In the genomic region with DNA sequence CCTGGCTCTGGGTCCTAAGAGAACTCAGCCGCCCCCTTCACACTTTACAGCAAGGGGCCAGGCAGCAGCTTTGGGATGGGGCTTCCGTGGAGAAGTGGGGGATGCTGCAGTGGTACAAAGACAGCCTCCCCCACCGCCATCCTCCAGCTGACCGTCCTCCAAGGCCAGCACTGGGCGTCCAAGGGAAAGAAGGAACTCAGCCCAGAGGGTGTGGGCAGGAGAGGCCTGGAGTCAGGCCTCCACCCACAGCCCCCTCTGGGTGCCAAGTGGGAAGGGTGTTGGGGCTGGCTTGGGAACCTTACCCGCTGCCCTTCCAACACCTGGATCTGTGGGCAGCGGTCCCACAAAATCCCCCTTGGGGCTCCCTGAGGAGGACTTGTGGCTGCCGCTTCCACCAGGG, we compare ENCODE assay signal across 9 cellular contexts. TPM values are rescaled to one million over a fixed set of nuclear protein-coding genes. Genes with fewer than 3 reads are reported as not detected.
DNase-seq lines count a peak whose midpoint lies in the region; ATAC-seq and TF ChIP-seq lines count a peak whose summit lies in the region.
"Had no signal": no experiment of that assay in that cellular context is flagged by ENCODE, and none has a peak within 500 bp of the region (broad histone marks: within the 10 kb centered on the region; RNA-seq: fewer than 3 reads in every experiment).

No MANE protein-coding gene starts in this region.

- intact Hi-C loops in Panc1 (cut with micrococcal nuclease; ENCODE audit: unreplicated experiment) = no loop called here
- intact Hi-C loops in esophagus squamous epithelium (cut with DNase I) = no loop called here
- intact Hi-C loops in spleen (cut with DNase I; ENCODE audit: low total_unique reads) = no loop called here

- H3K9me3 ChIP-seq in DOHH2 (ENCODE audit: control insufficient read depth, insufficient read depth, low read length) (no peaks in the 10 kb centered on the region), Panc1 (ENCODE audit: control insufficient read depth, insufficient read depth, low read depth, low read length) (no peaks in the 10 kb centered on the region), esophagus squamous epithelium (no peaks in the 10 kb centered on the region), spleen (no peaks in the 10 kb centered on the region)

- H3K4me2 ChIP-seq in DOHH2 (ENCODE audit: low read length) = peak overlapping the region; percentile 69; the same call in 1 of the 2 replicates

- H3F3A ChIP-seq in DOHH2 (ENCODE audit: control insufficient read depth, insufficient read depth) = peaks cover 6% of the 10 kb centered on the region

- no peak overlapping the region for H3K27ac Mint-ChIP-seq in chondrocyte (ENCODE audit: unreplicated experiment)

- POLR2A ChIA-PET in Panc1 (lab: Charles Lee) = no interaction called here

- ATAC-seq in Panc1 = no peak
- ATAC-seq in GM19324 (IDR thresholded peaks at IDR 0.05; ENCODE audit: low FRiP score, unreplicated experiment) = no peak
- no peak for ATAC-seq in GM21515 (IDR thresholded peaks at IDR 0.05; ENCODE audit: unreplicated experiment)
- ATAC-seq: activated naive CD4-positive, alpha-beta T cell treated with anti-CD3 and anti-CD28 coated beads, Interleukin-2, amount 50 U/mL, for 72 hours had no signal

- H3K36me3 Mint-ChIP-seq in chondrocyte (ENCODE audit: low read depth) = no peaks in the 10 kb centered on the region

- no peaks in the 10 kb centered on the region for H3K27me3 ChIP-seq in DOHH2 (ENCODE audit: control insufficient read depth, low read length)
- H3K27me3 ChIP-seq in Panc1 (ENCODE audit: control insufficient read depth, insufficient read depth, low read length) = no peaks in the 10 kb centered on the region
- no peaks in the 10 kb centered on the region for H3K27me3 ChIP-seq in esophagus squamous epithelium
- no peaks in the 10 kb centered on the region for H3K27me3 ChIP-seq in spleen (replicated peaks in 1 of 7)

- TF ChIP-seq CTCF in DOHH2 (IDR thresholded peaks at IDR 0.05; ENCODE audit: low read depth, low read length, poor library complexity, severe bottlenecking) (no peak), Panc1 (IDR thresholded peaks at IDR 0.05) (no peak), esophagus squamous epithelium (IDR thresholded peaks at IDR 0.05) (no peak), spleen (IDR thresholded peaks at IDR 0.05 in 8 of 11, conservative IDR thresholded peaks at IDR 0.05 in 3 of 11) (no peak), chondrocyte (IDR thresholded peaks at IDR 0.05) (no peak)

- 0 out of 2 replicates have a peak overlapping the region, but pooled peaks have one; percentile 52 for H3K4me3 ChIP-seq in DOHH2 (ENCODE audit: low read length)
- no peak overlapping the region for H3K4me3 ChIP-seq in Panc1 (ENCODE audit: low read depth in 2 of 2, low read length in 2 of 2)
- peak overlapping the region in 3 of 4 donors; percentile 54 to 70 (median 66) for H3K4me3 ChIP-seq in esophagus squamous epithelium
- peak overlapping the region; percentile 16 to 87 (median 52) for H3K4me3 ChIP-seq in spleen

- no peaks in the 10 kb centered on the region for H3K27me3 Mint-ChIP-seq in chondrocyte (ENCODE audit: low read depth)

- H3K79me2 ChIP-seq in DOHH2 (ENCODE audit: control insufficient read depth, low read length) = no peaks in the 10 kb centered on the region

- no peak for DNase-seq in Panc1 (ENCODE audit: low read depth, low spot score)
- no peak for DNase-seq in esophagus squamous epithelium (lab: John Stamatoyannopoulos, UW)
- DNase-seq in spleen = peak; percentile 86
- DNase-seq in chondrocyte (ENCODE audit: low spot score) = no peak
- DNase-seq: NCI-H2107 had no signal

- H3K4me1 ChIP-seq in DOHH2 (ENCODE audit: control insufficient read depth, low read length) = peaks cover 58% of the 10 kb centered on the region
- H3K4me1 ChIP-seq in Panc1 (ENCODE audit: control insufficient read depth, insufficient read depth, low read length) = peaks cover 6% of the 10 kb centered on the region
- H3K4me1 ChIP-seq in esophagus squamous epithelium = peaks cover 11 to 38% (median 17%) of the 10 kb centered on the region in 3 donors
- peaks cover 34 to 76% (median 61%) of the 10 kb centered on the region in 6 donors for H3K4me1 ChIP-seq in spleen

- H3K4me1 Mint-ChIP-seq in chondrocyte (ENCODE audit: low read depth) = no peaks in the 10 kb centered on the region

- WGBS in esophagus squamous epithelium, 2 donors = 73 to 90% methylated on average over 2 to 5 of the region's 8 CpGs
- 40 to 82% (median 67%) methylated on average over 2 to 8 of the region's 8 CpGs for WGBS in spleen, 5 donors

- no peaks in the 10 kb centered on the region for H3K9me3 Mint-ChIP-seq in chondrocyte (ENCODE audit: low read depth)
- H3K9me3 Mint-ChIP-seq: activated naive CD4-positive, alpha-beta T cell treated with anti-CD3 and anti-CD28 coated beads, Interleukin-2, amount 50 U/mL, for 72 hours had no signal

- H3K27ac ChIP-seq in DOHH2 (ENCODE audit: low read depth, low read length) (peak overlapping the region; percentile 62), Panc1 (ENCODE audit: low read length) (no peak overlapping the region), esophagus squamous epithelium (peak overlapping the region; percentile 43 to 75 (median 62)), spleen (peak overlapping the region; percentile 75 to 100 (median 92))

- CTCF ChIA-PET in Panc1 (lab: Charles Lee) = interaction anchor here (0.6 kb wide), 1 partner anchor 316 kb away, joined by 7 read pairs; a partner anchor contains a TSS

- in situ Hi-C loops in Panc1 (cut with HindIII; ENCODE audit: low pct_unique_long_range_greater_than_20kb, low sequenced_read_pairs) = no loop called here

- TF ChIP-seq POLR2A in esophagus squamous epithelium (IDR thresholded peaks at IDR 0.05) (no peak), spleen (IDR thresholded peaks at IDR 0.05) (no peak)

- H3K4me3 Mint-ChIP-seq in chondrocyte (ENCODE audit: unreplicated experiment) = no peak overlapping the region

- H3K9me2 ChIP-seq in DOHH2 (replicated peaks; ENCODE audit: control insufficient read depth, low read length) = no peaks in the 10 kb centered on the region

- no peaks in the 10 kb centered on the region for H4K20me1 ChIP-seq in DOHH2 (ENCODE audit: control insufficient read depth, insufficient read depth, low read depth, low read length)

- H3K36me3 ChIP-seq in DOHH2 (ENCODE audit: control insufficient read depth, low read length) (no peaks in the 10 kb centered on the region), Panc1 (ENCODE audit: control insufficient read depth, insufficient read depth, low read length) (no peaks in the 10 kb centered on the region), esophagus squamous epithelium (no peaks in the 10 kb centered on the region), spleen (peaks cover 0 to 13% (median 0%) of the 10 kb centered on the region in 6 donors)

- TSS peak; percentile 86 for BruUV-seq in Panc1 (replicated peaks; lab: Mats Ljungman, UMichigan)

RNA-seq across cellular contexts. Expression of a gene that starts 13.1 kb away (rescaled TPM):
- 42.7 TPM for total RNA-seq in Panc1 (2021; ENCODE audit: unreplicated experiment)
- 61.1 TPM for polyA plus RNA-seq in Panc1 (2012; ENCODE audit: insufficient read length)
- 1 to 10 TPM; 1.9 to 8.4 (median 4.5) TPM for total RNA-seq in esophagus squamous epithelium
- 10 to 100 TPM; 16.1 to 57.0 (median 44.0) TPM for total RNA-seq in spleen
- polyA plus RNA-seq in spleen = 10 to 100 TPM; 21.2 to 38.9 (median 24.6) TPM
- 7.8 to 15.0 TPM (median 7.8 TPM) in 3 replicates for total RNA-seq in chondrocyte

RNA-seq across cellular contexts. Expression of a gene that starts 13.2 kb away (rescaled TPM):
- total RNA-seq in Panc1 (2021; ENCODE audit: unreplicated experiment) (13.1 TPM), esophagus squamous epithelium (10 to 100 TPM in 3 of 4 donors, 1 to 10 TPM in 1; 7.2 to 12.0 (median 11.0) TPM), spleen (10 to 100 TPM; 11.1 to 15.0 (median 13.9) TPM), chondrocyte (7.8 to 8.5 TPM (median 7.9 TPM) in 3 replicates)
- polyA plus RNA-seq in Panc1 (2012; ENCODE audit: insufficient read length) = 14.5 TPM
- 10 to 100 TPM in 2 of 3 donors, 1 to 10 TPM in 1; 8.6 to 12.9 (median 10.4) TPM for polyA plus RNA-seq in spleen

RNA-seq across cellular contexts. Expression of a gene that starts 18.0 kb away (rescaled TPM):
- total RNA-seq in Panc1 (2021; ENCODE audit: unreplicated experiment) = 26.1 TPM
- polyA plus RNA-seq in Panc1 (2012; ENCODE audit: insufficient read length) = 13.1 TPM
- total RNA-seq in esophagus squamous epithelium = 10 to 100 TPM in 2 of 4 donors, 1 to 10 TPM in 2; 6.4 to 22.7 (median 12.8) TPM
- 10 to 100 TPM; 36.4 to 49.8 (median 43.2) TPM for total RNA-seq in spleen
- 10 to 100 TPM in 2 of 3 donors, 1 to 10 TPM in 1; 7.3 to 23.1 (median 19.1) TPM for polyA plus RNA-seq in spleen
- 20.4 to 45.3 TPM (median 21.9 TPM) in 3 replicates for total RNA-seq in chondrocyte

RNA-seq across cellular contexts. Expression of a gene that starts 56.4 kb away (rescaled TPM):
- total RNA-seq in Panc1 (2021; ENCODE audit: unreplicated experiment) (not detected), esophagus squamous epithelium (10 to 100 TPM in 3 of 4 donors, 1 to 10 TPM in 1; 2.5 to 15.2 (median 10.6) TPM), spleen (100 to 1,000 TPM in 1 of 7 donors, 10 to 100 TPM in 5, 1 to 10 TPM in 1; 8.9 to 104 (median 41.0) TPM), chondrocyte (0.79 to 0.99 TPM in 2 of 3 replicates, not detected in the other)
- 1.4 TPM for polyA plus RNA-seq in Panc1 (2012; ENCODE audit: insufficient read length)
- 10 to 100 TPM; 12.3 to 28.1 (median 23.8) TPM for polyA plus RNA-seq in spleen
- total RNA-seq: activated naive CD4-positive, alpha-beta T cell treated with anti-CD3 and anti-CD28 coated beads, Interleukin-2, amount 50 U/mL, for 72 hours had no signal

Comparison
In these comparisons a context has a peak if more than half of its experiments do, and no peak if none do; other contexts are left out.
1. H3K4me3 ChIP-seq: peak in DOHH2 (single experiment), esophagus squamous epithelium (3 of 4) and spleen (8 of 8); none in Panc1 (0 of 2).